Comparison of ENCODE assay signal across 23 cellular contexts in the genomic region with DNA sequence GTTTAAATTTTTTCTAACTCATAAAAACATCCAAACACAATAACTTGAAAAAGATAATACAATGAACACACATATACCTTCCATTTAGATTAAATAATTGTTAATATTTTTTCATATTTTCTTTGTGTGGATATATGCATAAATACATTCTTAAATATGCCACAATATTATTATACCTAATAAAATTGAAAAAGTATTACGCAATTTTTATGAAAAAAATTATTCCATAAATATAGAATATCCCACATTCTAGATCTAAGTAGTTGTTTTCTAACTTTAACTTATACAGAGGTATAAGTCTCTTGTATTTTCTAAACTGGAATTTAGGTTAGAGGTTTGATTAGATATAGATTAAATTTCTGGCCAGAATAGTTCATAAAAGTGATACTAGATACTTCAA. TPM values are rescaled to one million over a fixed set of nuclear protein-coding genes. Genes with fewer than 3 reads are reported as not detected.
"Had no signal": no experiment of that assay in that cellular context is flagged by ENCODE, and none has a peak within 500 bp of the region (broad histone marks: within the 10 kb centered on the region; RNA-seq: fewer than 3 reads in every experiment).

No MANE protein-coding gene starts in this region.

- H3K4me1 ChIP-seq: SJSA1 had no signal

- DNase-seq: Karpas-422, KG1, MG63, NCI-H1092, NCI-H1105 treated with DMSO at 0.1 percent for 48 hours, NCI-H1436, NCI-H187, NCI-H2029, NCI-H2081 treated with DMSO at 0.1 percent for 48 hours, NCI-H2171, NCI-H226, NCI-H446, NCI-H510A, NCI-H524 treated with DMSO at 0.1 percent for 48 hours, NCI-H69, NCI-H774, Right ventricle myocardium superior, RPMI8226, SIG-M5 had no signal

- H3K36me3 ChIP-seq: MG63, SJSA1 had no signal

- FAIRE-seq: RCC 7860 had no signal

- H3K9me3 ChIP-seq: MG63, SJSA1 had no signal

- H3K27ac ChIP-seq: SJSA1, SK-N-MC had no signal

- H3K4me3 ChIP-seq: MG63, SJSA1, SK-N-MC had no signal

- H3K27me3 ChIP-seq: SJSA1 had no signal

RNA-seq across cellular contexts. Expression of a gene that starts 34.3 kb away (rescaled TPM):
- total RNA-seq: HT-29, Right ventricle myocardium superior, SJSA1 had no signal
